In genomic region chr14:23551266-23552028, GRCh38 we compare ENCODE assay signal across 1 cellular context.
TF ChIP-seq lines count a peak whose summit lies in the region.

Gene ZFHX2 (minus strand): TSS chr14:23551765. CDS start chr14:23535325, 16,440 bp downstream.

TF ChIP-seq in HepG2, 621 proteins besides CTCF, POLR2A, EP300 and RAD21 (continued from another document and continues in another):
- peak; percentile 85; the same call in 1 of the 2 replicates for TF ChIP-seq NFAT5 (CRISPR knock-in tag; IDR thresholded peaks at IDR 0.05)
- no peak for TF ChIP-seq GPN1 (CRISPR knock-in tag; IDR thresholded peaks at IDR 0.05; ENCODE audit: borderline replicate concordance)
- TF ChIP-seq SP1 (IDR thresholded peaks at IDR 0.05), result no peak
- TF ChIP-seq SP1 (CRISPR knock-in tag; IDR thresholded peaks at IDR 0.05), result peak; percentile 55; the same call in 1 of the 2 replicates
- TF ChIP-seq AFF4 (CRISPR knock-in tag; IDR thresholded peaks at IDR 0.05), result no peak; the same call in 1 of the 2 replicates
- TF ChIP-seq CREB3 (CRISPR knock-in tag; IDR thresholded peaks at IDR 0.05), result peak; percentile 49; the same call in 1 of the 2 replicates
- TF ChIP-seq FOXJ3 (CRISPR knock-in tag; IDR thresholded peaks at IDR 0.05; ENCODE audit: borderline replicate concordance), result no peak
- no peak for TF ChIP-seq NFE2L2 (IDR thresholded peaks at IDR 0.05; ENCODE audit: low read length)
- TF ChIP-seq ZNF354B (CRISPR knock-in tag; IDR thresholded peaks at IDR 0.05), result no peak
- no peak; the same call in 1 of the 2 replicates for TF ChIP-seq ZNF891 (CRISPR knock-in tag; IDR thresholded peaks at IDR 0.05)
- peak; percentile 65 for TF ChIP-seq THRA (CRISPR knock-in tag; IDR thresholded peaks at IDR 0.05; ENCODE audit: borderline replicate concordance)
- TF ChIP-seq RFXAP (CRISPR knock-in tag; IDR thresholded peaks at IDR 0.05; ENCODE audit: borderline replicate concordance), result peak; percentile 78; the same call in 1 of the 2 replicates
- TF ChIP-seq ZMAT5 (CRISPR knock-in tag; IDR thresholded peaks at IDR 0.05; ENCODE audit: borderline replicate concordance, low read depth), result no peak
- TF ChIP-seq ZNF747 (CRISPR knock-in tag; IDR thresholded peaks at IDR 0.05; ENCODE audit: borderline replicate concordance), result peak; percentile 78
- TF ChIP-seq ZNF343 (CRISPR knock-in tag; IDR thresholded peaks at IDR 0.05), result peak; percentile 21; the same call in 1 of the 2 replicates
- TF ChIP-seq MEIS2 (CRISPR knock-in tag; IDR thresholded peaks at IDR 0.05), result peak; percentile 71; the same call in 1 of the 2 replicates
- no peak for TF ChIP-seq TBX3 (IDR thresholded peaks at IDR 0.05; ENCODE audit: borderline replicate concordance)
- TF ChIP-seq CSRNP1 (CRISPR knock-in tag; IDR thresholded peaks at IDR 0.05), result peak; percentile 75; the same call in 1 of the 2 replicates
- 0 out of 2 replicates have a peak, but pooled peaks have one; percentile 66 for TF ChIP-seq ZNF614 (CRISPR knock-in tag; IDR thresholded peaks at IDR 0.05; ENCODE audit: borderline replicate concordance)
- peak; percentile 62; the same call in 1 of the 2 replicates for TF ChIP-seq ZBTB46 (CRISPR knock-in tag; IDR thresholded peaks at IDR 0.05; ENCODE audit: borderline replicate concordance)
- TF ChIP-seq GZF1 (CRISPR knock-in tag; IDR thresholded peaks at IDR 0.05), result peak; percentile 69; the same call in 1 of the 2 replicates
- TF ChIP-seq ZNF776 (CRISPR knock-in tag; IDR thresholded peaks at IDR 0.05), result peak; percentile 75; the same call in 1 of the 2 replicates
- TF ChIP-seq ZBTB14 (CRISPR knock-in tag; IDR thresholded peaks at IDR 0.05), result no peak
- TF ChIP-seq ETV5 (CRISPR knock-in tag; IDR thresholded peaks at IDR 0.05; ENCODE audit: borderline replicate concordance), result peak; percentile 34; the same call in 1 of the 2 replicates
- TF ChIP-seq TFDP1 (CRISPR knock-in tag; IDR thresholded peaks at IDR 0.05; ENCODE audit: borderline replicate concordance), result peak; percentile 68; the same call in 1 of the 2 replicates
- TF ChIP-seq ZNF75D (CRISPR knock-in tag; IDR thresholded peaks at IDR 0.05; ENCODE audit: borderline replicate concordance), result 0 out of 2 replicates have a peak, but pooled peaks have one; percentile 48
- TF ChIP-seq E2F5 (CRISPR knock-in tag; conservative IDR thresholded peaks at IDR 0.05), result peak; percentile 45; the same call in 1 of the 2 replicates
- peak; percentile 86; the same call in 1 of the 2 replicates for TF ChIP-seq ZNF615 (CRISPR knock-in tag; IDR thresholded peaks at IDR 0.05; ENCODE audit: borderline replicate concordance)
- TF ChIP-seq BCLAF1 (IDR thresholded peaks at IDR 0.05), result no peak
- TF ChIP-seq MTF2 (CRISPR knock-in tag; IDR thresholded peaks at IDR 0.05; ENCODE audit: borderline replicate concordance), result no peak; the same call in 1 of the 2 replicates
- no peak for TF ChIP-seq NONO (IDR thresholded peaks at IDR 0.05)
- peak; percentile 97 for TF ChIP-seq NONO (CRISPR knock-in tag; conservative IDR thresholded peaks at IDR 0.05)
- TF ChIP-seq ZFP36L1 (CRISPR knock-in tag; IDR thresholded peaks at IDR 0.05), result no peak
- TF ChIP-seq ZNF260 (CRISPR knock-in tag; IDR thresholded peaks at IDR 0.05; ENCODE audit: borderline replicate concordance, low read depth), result no peak
